1 cellular context compared by ENCODE assay signal in genomic region chr19:10417598-10418280, GRCh38.
TF ChIP-seq lines count a peak whose summit lies in the region.

No MANE protein-coding gene starts in this region.

TF ChIP-seq in GM23338, 12 proteins besides CTCF, POLR2A, EP300 and RAD21 (continued from another document):
- TF ChIP-seq ZNF462 (CRISPR knock-in tag; IDR thresholded peaks at IDR 0.05) (no peak), JUNB (IDR thresholded peaks at IDR 0.05; ENCODE audit: unreplicated experiment) (no peak), CREB1 (CRISPR knock-in tag; IDR thresholded peaks at IDR 0.05; ENCODE audit: low read depth) (no peak), EZH2phosphoT487 (IDR thresholded peaks at IDR 0.05; ENCODE audit: unreplicated experiment) (no peak), EZH2 (IDR thresholded peaks at IDR 0.05; ENCODE audit: low read depth, unreplicated experiment) (no peak), POLR2AphosphoS5 (IDR thresholded peaks at IDR 0.05; ENCODE audit: low read depth) (no peak; the same call in 1 of the 2 replicates)
